In genomic region chr17:50169881-50170459, GRCh38 we compare ENCODE assay signal across 1 cellular context.
TF ChIP-seq lines count a peak whose summit lies in the region.

No MANE protein-coding gene starts in this region.

TF ChIP-seq in HEK293, 187 proteins besides CTCF, POLR2A, EP300 and RAD21 (continued from another document):
- TF ChIP-seq ZNF529 (tag by site-specific recombination; IDR thresholded peaks at IDR 0.05; ENCODE audit: insufficient replicate concordance) = no peak
- no peak for TF ChIP-seq ZNF426 (tag by site-specific recombination; IDR thresholded peaks at IDR 0.05)
- TF ChIP-seq ZNF138 (tag by site-specific recombination; IDR thresholded peaks at IDR 0.05; ENCODE audit: borderline replicate concordance) = no peak
- no peak for TF ChIP-seq ZNF510 (tag by site-specific recombination; IDR thresholded peaks at IDR 0.05; ENCODE audit: insufficient replicate concordance)
